ENCODE assay signal across 24 cellular contexts in genomic region chr1:197649188-197649587, GRCh38.
"Had no signal": no experiment of that assay in that cellular context is flagged by ENCODE, and none has a peak within 500 bp of the region (broad histone marks: within the 10 kb centered on the region; RNA-seq: fewer than 3 reads in every experiment).

No MANE protein-coding gene starts in this region.

- H3K4me1 Mint-ChIP-seq: endodermal cell, mesothelial cell of epicardium, naive B cell had no signal

- DNase-seq: colonic mucosa; cortex of kidney; effector CD8-positive, alpha-beta T cell; effector memory CD8-positive, alpha-beta T cell; endodermal cell; erythroblast; esophagus squamous epithelium; foreskin fibroblast; foreskin melanocyte; gastrocnemius medialis; glutamatergic neuron; head of caudate nucleus; heart right ventricle; hippocampal formation; left cardiac atrium; left lung; left ventricle myocardium superior; lower lobe of right lung; mesenchymal stem cell; mucosa of descending colon; naive B cell had no signal

- H3K4me3 Mint-ChIP-seq: dendritic cell treated with granulocyte-macrophage colony-stimulating factor and Interleukin-4, amounts not matched to agents 40 ng/mL and 50 ng/mL, for 4 days; effector memory CD8-positive, alpha-beta T cell; endodermal cell; mesothelial cell of epicardium; naive B cell had no signal

- H3K27me3 Mint-ChIP-seq: dendritic cell treated with granulocyte-macrophage colony-stimulating factor and Interleukin-4, amounts not matched to agents 40 ng/mL and 50 ng/mL, for 4 days; effector memory CD8-positive, alpha-beta T cell; naive B cell had no signal

- H3K9me3 Mint-ChIP-seq: dendritic cell treated with granulocyte-macrophage colony-stimulating factor and Interleukin-4, amounts not matched to agents 40 ng/mL and 50 ng/mL, for 4 days; effector memory CD8-positive, alpha-beta T cell; endodermal cell; naive B cell had no signal

- ATAC-seq: effector memory CD8-positive, alpha-beta T cell; esophagus mucosa; gastrocnemius medialis; heart right ventricle; left cardiac atrium; left lung; left ventricle myocardium superior; lower lobe of right lung; mucosa of descending colon had no signal

- H3K27ac Mint-ChIP-seq: dendritic cell treated with granulocyte-macrophage colony-stimulating factor and Interleukin-4, amounts not matched to agents 40 ng/mL and 50 ng/mL, for 4 days; effector memory CD8-positive, alpha-beta T cell; endodermal cell; mesothelial cell of epicardium had no signal
